Comparison of ENCODE assay signal across 15 cellular contexts in genomic region chr19:45713141-45713540, GRCh38. TPM values are rescaled to one million over a fixed set of nuclear protein-coding genes. Genes with fewer than 3 reads are reported as not detected.
DNase-seq lines count a peak whose midpoint lies in the region; ATAC-seq, FAIRE-seq and TF ChIP-seq lines count a peak whose summit lies in the region.
"Had no signal": no experiment of that assay in that cellular context is flagged by ENCODE, and none has a peak within 500 bp of the region (broad histone marks: within the 10 kb centered on the region; RNA-seq: fewer than 3 reads in every experiment).

No MANE protein-coding gene starts in this region.

- no peak overlapping the region for H3K9ac ChIP-seq in GM12878 (ENCODE audit: control insufficient read depth, insufficient read depth, low read length)
- H3K9ac ChIP-seq in neuronal stem cell (ENCODE audit: low read depth, low read length, poor library complexity), result no peak overlapping the region
- H3K9ac ChIP-seq: BLaER1 had no signal

- FAIRE-seq in GM12878 (lab: Jason Lieb, UNC), result no peak

- DNase-seq in left ventricle myocardium superior, result peak; percentile 31
- DNase-seq in right cardiac atrium, result no peak
- DNase-seq in GM12878 (ENCODE audit: low read depth, low spot score), result no peak
- DNase-seq in neuronal stem cell (ENCODE audit: low spot score), result no peak
- no peak for DNase-seq in G401 (ENCODE audit: low spot score)
- DNase-seq in HuH-7 (ENCODE audit: low spot score), result no peak
- DNase-seq: 8988T; AML-193; Caco-2; CD8-positive, alpha-beta memory T cell; DND-41; GF-D8; H9 had no signal

- H4K91ac ChIP-seq in neuronal stem cell (ENCODE audit: low read depth, low read length, poor library complexity), result no peak overlapping the region

- H3K4me2 ChIP-seq in GM12878 (ENCODE audit: control insufficient read depth, insufficient read depth) (no peak overlapping the region), neuronal stem cell (ENCODE audit: insufficient read depth, low read length, poor library complexity, severe bottlenecking) (no peak overlapping the region)
- H3K4me2 ChIP-seq: BLaER1, GM23338 had no signal

- no peak for ATAC-seq in left ventricle myocardium superior
- ATAC-seq in right cardiac atrium, result no peak
- no peak for ATAC-seq in GM12878
- ATAC-seq: GM23338 had no signal

- no peak overlapping the region for H2BK120ac ChIP-seq in neuronal stem cell (ENCODE audit: low read depth, low read length)

- no peak overlapping the region for H3K14ac ChIP-seq in neuronal stem cell (ENCODE audit: low read length)

- no peak overlapping the region for H2AK5ac ChIP-seq in neuronal stem cell (ENCODE audit: low read depth, low read length)

- BruUV-seq in GM12878 (replicated peaks; lab: Mats Ljungman, UMichigan), result no TSS peak

- H3K36me3 ChIP-seq in GM12878 (ENCODE audit: control insufficient read depth in 2 of 2, insufficient read depth in 2 of 2, low read length in 1 of 2), result peaks cover 8 to 19% of the 10 kb centered on the region in 2 experiments; a peak in 3 of 4 replicates
- peaks cover 15 to 44% of the 10 kb centered on the region in 2 donors for H3K36me3 ChIP-seq in neuronal stem cell (replicated peaks in 1 of 2; ENCODE audit: control insufficient read depth in 2 of 2, insufficient read depth in 2 of 2, low read length in 2 of 2)

- SMC1A ChIA-PET in GM12878 (lab: Charles Lee; ENCODE audit: uncharacterized antibody, unreplicated experiment), result no interaction called here

- peaks cover 61% of the 10 kb centered on the region for H3K79me2 ChIP-seq in GM12878 (ENCODE audit: control insufficient read depth, insufficient read depth, low read length)

- H2BK15ac ChIP-seq in neuronal stem cell (ENCODE audit: low read length), result no peak overlapping the region

- CTCF ChIA-PET in GM12878 (lab: Yijun Ruan, JAX), result interaction anchor here (1.1 kb wide), 1 partner anchor 19 kb away, joined by 4 read pairs; no protein-coding TSS in a partner anchor

- H3K79me1 ChIP-seq in neuronal stem cell (ENCODE audit: low read depth, low read length), result peaks cover 20% of the 10 kb centered on the region

- H4K8ac ChIP-seq in neuronal stem cell (ENCODE audit: low read depth, low read length), result no peak overlapping the region

- no peak overlapping the region for H3K18ac ChIP-seq in neuronal stem cell (ENCODE audit: low read length)

- H2AFZ ChIP-seq in GM12878 (ENCODE audit: control insufficient read depth, low read depth, low read length), result no peak overlapping the region
- H2AFZ ChIP-seq in neuronal stem cell (ENCODE audit: low read length), result no peak overlapping the region
- H2AFZ ChIP-seq: GM23338 had no signal

- TF ChIP-seq CTCF in GM12878 (IDR thresholded peaks at IDR 0.05 in 2 of 3, conservative IDR thresholded peaks at IDR 0.05 in 1 of 3; ENCODE audit: control insufficient read depth in 2 of 3, extremely low read depth in 1 of 3, insufficient read depth in 1 of 3, low read depth in 3 of 3, low read length in 3 of 3), result no peak

- in situ Hi-C loops in GM12878 (cut with MboI), result no loop called here
- in situ Hi-C loops in G401 (cut with HindIII; ENCODE audit: low sequenced_read_pairs), result no loop called here

- peaks cover 4% of the 10 kb centered on the region for H3K4me1 ChIP-seq in right cardiac atrium (ENCODE audit: control insufficient read depth, insufficient read depth, low read length)
- peaks cover 15% of the 10 kb centered on the region for H3K4me1 ChIP-seq in GM12878 (ENCODE audit: control insufficient read depth, insufficient read depth, low read length)
- peaks cover 7 to 13% of the 10 kb centered on the region in 2 donors for H3K4me1 ChIP-seq in neuronal stem cell (ENCODE audit: control insufficient read depth in 2 of 2, insufficient read depth in 1 of 2, low read depth in 1 of 2, low read length in 2 of 2)

- H3K4me3 ChIP-seq in right cardiac atrium (ENCODE audit: low read length) (no peak overlapping the region), GM12878 (no peak overlapping the region), neuronal stem cell (ENCODE audit: low read length in 2 of 2) (no peak overlapping the region)
- H3K4me3 ChIP-seq: BLaER1, GM23338 had no signal

- POLR2A ChIA-PET in GM12878 (lab: Charles Lee), result interaction anchor here (1.2 kb wide), 1 partner anchor 21 kb away, joined by 3 read pairs; the partner anchor contains the start of gene SNRPD2

- TF ChIP-seq EP300 in GM12878 (IDR thresholded peaks at IDR 0.05; ENCODE audit: borderline replicate concordance in 1 of 2, control insufficient read depth in 1 of 2, low read depth in 2 of 2, low read length in 2 of 2), result no peak

- H3K9me3 ChIP-seq in right cardiac atrium (ENCODE audit: control insufficient read depth, low read length) (no peaks in the 10 kb centered on the region), GM12878 (replicated peaks; ENCODE audit: control insufficient read depth, insufficient read depth, low read length) (no peaks in the 10 kb centered on the region), neuronal stem cell (replicated peaks in 1 of 2; ENCODE audit: control insufficient read depth in 2 of 2, insufficient read depth in 1 of 2, low read depth in 1 of 2, low read length in 2 of 2) (peaks cover 0 to 2% of the 10 kb centered on the region in 2 donors)
- H3K9me3 ChIP-seq: BLaER1, Caco-2 had no signal

- H3K23ac ChIP-seq in neuronal stem cell (ENCODE audit: low read depth, low read length, poor library complexity), result no peak overlapping the region

- no peak overlapping the region for H2BK12ac ChIP-seq in neuronal stem cell (ENCODE audit: low read length)

- peak; percentile 33; the same call in 1 of the 2 replicates for TF ChIP-seq POLR2A in GM12878 (IDR thresholded peaks at IDR 0.05; ENCODE audit: low read depth, low read length)

- H2BK5ac ChIP-seq in neuronal stem cell (ENCODE audit: low read length), result peak overlapping the region; percentile 44

- RAD21 ChIA-PET in GM12878 (lab: Charles Lee; ENCODE audit: unreplicated experiment), result no interaction called here

- no peak overlapping the region for H3K4ac ChIP-seq in neuronal stem cell (ENCODE audit: low read length)

- H4K20me1 ChIP-seq in GM12878 (ENCODE audit: control insufficient read depth, insufficient read depth), result no peaks in the 10 kb centered on the region

- intact Hi-C loops in left ventricle myocardium superior (cut with micrococcal nuclease) (no loop called here), right cardiac atrium (cut with DNase I) (loop anchor here in 1 of 4 donors (10.0 kb wide), 1 partner anchor 52 kb away; the partner anchor contains the start of gene SIX5), GM12878 (cut with micrococcal nuclease; ENCODE audit: unreplicated experiment) (no loop called here)

- H3K27me3 ChIP-seq in right cardiac atrium (ENCODE audit: control insufficient read depth, insufficient read depth) (no peaks in the 10 kb centered on the region), GM12878 (replicated peaks in 1 of 2; ENCODE audit: control insufficient read depth in 2 of 2, insufficient read depth in 2 of 2, low read length in 1 of 2) (no peaks in the 10 kb centered on the region), neuronal stem cell (ENCODE audit: control insufficient read depth in 3 of 3, insufficient read depth in 3 of 3, low read depth in 1 of 3, low read length in 3 of 3) (no peaks in the 10 kb centered on the region)
- H3K27me3 ChIP-seq: BLaER1 had no signal

- no peak for TF ChIP-seq RAD21 in GM12878 (IDR thresholded peaks at IDR 0.05; ENCODE audit: insufficient read depth, low read depth, low read length)

- 91% methylated on average over 15 of the region's 15 CpGs for WGBS in right cardiac atrium
- 97% methylated on average over 15 of the region's 15 CpGs for WGBS in GM12878 (ENCODE audit: insufficient coverage, insufficient replicate concordance, low lambda C conversion rate, missing lambda C conversion rate)
- no CpG with 5 or more reads among the region's 15 CpGs for WGBS in neuronal stem cell (ENCODE audit: extremely low coverage in 2 of 2, insufficient read length in 2 of 2, insufficient replicate concordance in 1 of 2), 2 donors

- no peak overlapping the region for H3K27ac ChIP-seq in right cardiac atrium (ENCODE audit: low read length)
- no peak overlapping the region for H3K27ac ChIP-seq in GM12878 (ENCODE audit: control insufficient read depth, insufficient read depth)
- no peak overlapping the region for H3K27ac ChIP-seq in neuronal stem cell (replicated peaks; ENCODE audit: low read length)
- H3K27ac ChIP-seq: BLaER1 had no signal

RNA-seq across cellular contexts. Expression of gene FBXO46, which starts 17.6 kb away (rescaled TPM):
- total RNA-seq in left ventricle myocardium superior, result 15.4 TPM
- 10 to 100 TPM; 11.4 to 13.2 (median 12.6) TPM for total RNA-seq in right cardiac atrium
- 9.4 TPM for polyA plus RNA-seq in right cardiac atrium
- total RNA-seq in GM12878 (2013; cell fraction: nucleolus; rRNA removed), result 42.3 and 45.5 TPM in 2 replicates
- total RNA-seq in GM12878 (2014; rRNA removed), result 23.6 and 26.4 TPM in 2 replicates
- total RNA-seq in GM12878 (2014; rRNA removed; fragmentation: Illumina TruSeq; extraction: Trizol), result 8.3 and 11.0 TPM in 2 replicates
- total RNA-seq in GM12878 (2021), result 50.4 and 61.5 TPM in 2 replicates
- polyA plus RNA-seq in GM12878 (2011; ENCODE audit: low read depth), result 8.0 TPM
- polyA plus RNA-seq in GM12878 (2011; rRNA removed), result 4.3 and 5.9 TPM in 2 replicates
- 10.1 and 12.8 TPM in 2 replicates for polyA plus RNA-seq in GM12878 (2011; cell fraction: cytosol; rRNA removed)
- 23.3 and 70.0 TPM in 2 replicates for polyA plus RNA-seq in GM12878 (2011; cell fraction: nucleus; rRNA removed)
- polyA plus RNA-seq in GM12878 (2012), result 20.2 and 20.5 TPM in 2 replicates
- 11.3 and 17.2 TPM in 2 replicates for polyA plus RNA-seq in GM12878 (2014; fragmentation: Illumina TruSeq; extraction: Trizol)
- polyA plus RNA-seq in GM12878 (2014; fragmentation: Nextera tagmentation; extraction: Ambion mirVana), result 1 to 10 TPM; 2.5 to 7.1 TPM
- 25.3 and 31.3 TPM in 2 replicates for polyA plus RNA-seq in GM12878 (2014; rRNA removed)
- polyA plus RNA-seq in GM12878 (2016; fragmentation: Nextera tagmentation; extraction: Ambion mirVana), result 10 to 100 TPM; 16.1 to 28.8 TPM
- 6.6 and 15.0 TPM in 2 replicates for polyA minus RNA-seq in GM12878 (2011; rRNA and poly(A)+ RNA removed)
- 9.8 and 11.3 TPM in 2 replicates for polyA minus RNA-seq in GM12878 (2011; cell fraction: cytosol; rRNA and poly(A)+ RNA removed)
- 5.2 and 19.3 TPM in 2 replicates for polyA minus RNA-seq in GM12878 (2011; cell fraction: nucleus; rRNA and poly(A)+ RNA removed)
- 16.9 TPM for polyA plus RNA-seq in neuronal stem cell (2013, experiment 1 of 2)
- polyA plus RNA-seq in neuronal stem cell (2013, experiment 2 of 2), result 17.4 TPM
- 15.1 and 29.5 TPM in 2 replicates for total RNA-seq in G401 (2014; rRNA removed; shearing (Covaris generic))

RNA-seq across cellular contexts. Expression of gene MEIOSIN, which starts 20.1 kb away (rescaled TPM):
- total RNA-seq in left ventricle myocardium superior, result not detected
- under 1 TPM; 0.15 to 0.76 (median 0.30) TPM for total RNA-seq in right cardiac atrium
- polyA plus RNA-seq in right cardiac atrium, result 0.41 TPM
- total RNA-seq in GM12878 (2013; cell fraction: nucleolus; rRNA removed), result not detected in 2 replicates
- 0.11 and 0.17 TPM in 2 replicates for total RNA-seq in GM12878 (2014; rRNA removed)
- total RNA-seq in GM12878 (2014; rRNA removed; fragmentation: Illumina TruSeq; extraction: Trizol), result not detected in 2 replicates
- not detected in 2 replicates for total RNA-seq in GM12878 (2021)
- not detected for polyA plus RNA-seq in GM12878 (2011; ENCODE audit: low read depth)
- 0.04 and 0.11 TPM in 2 replicates for polyA plus RNA-seq in GM12878 (2011; rRNA removed)
- polyA plus RNA-seq in GM12878 (2011; cell fraction: cytosol; rRNA removed), result 0.15 and 0.17 TPM in 2 replicates
- 0.15 and 0.16 TPM in 2 replicates for polyA plus RNA-seq in GM12878 (2011; cell fraction: nucleus; rRNA removed)
- polyA plus RNA-seq in GM12878 (2012), result 0.07 and 0.08 TPM in 2 replicates
- 0.06 TPM in 1 of 2 replicates, not detected in the other for polyA plus RNA-seq in GM12878 (2014; fragmentation: Illumina TruSeq; extraction: Trizol)
- not detected for polyA plus RNA-seq in GM12878 (2014; fragmentation: Nextera tagmentation; extraction: Ambion mirVana)
- 0.04 and 0.05 TPM in 2 replicates for polyA plus RNA-seq in GM12878 (2014; rRNA removed)
- under 1 TPM; 0.19 to 0.66 TPM for polyA plus RNA-seq in GM12878 (2016; fragmentation: Nextera tagmentation; extraction: Ambion mirVana)
- 0.10 and 0.15 TPM in 2 replicates for polyA minus RNA-seq in GM12878 (2011; rRNA and poly(A)+ RNA removed)
- polyA minus RNA-seq in GM12878 (2011; cell fraction: cytosol; rRNA and poly(A)+ RNA removed), result not detected in 2 replicates
- not detected in 2 replicates for polyA minus RNA-seq in GM12878 (2011; cell fraction: nucleus; rRNA and poly(A)+ RNA removed)
- 0.01 TPM for polyA plus RNA-seq in neuronal stem cell (2013, experiment 1 of 2)
- polyA plus RNA-seq in neuronal stem cell (2013, experiment 2 of 2), result 0.03 TPM
- not detected in 2 replicates for total RNA-seq in G401 (2014; rRNA removed; shearing (Covaris generic))
- total RNA-seq: Caco-2; CD8-positive, alpha-beta memory T cell; H9 had no signal
- polyA plus RNA-seq: CD8-positive, alpha-beta memory T cell had no signal

RNA-seq across cellular contexts. Expression of gene QPCTL, which starts 20.7 kb away (rescaled TPM):
- total RNA-seq in left ventricle myocardium superior (1.2 TPM), right cardiac atrium (1 to 10 TPM; 2.5 to 3.3 (median 3.1) TPM), GM12878 (2014; rRNA removed) (17.5 and 19.4 TPM in 2 replicates), GM12878 (2014; rRNA removed; fragmentation: Illumina TruSeq; extraction: Trizol) (6.9 and 7.6 TPM in 2 replicates), GM12878 (2021) (22.6 and 23.9 TPM in 2 replicates)
- polyA plus RNA-seq in right cardiac atrium (2.7 TPM), GM12878 (2011; rRNA removed) (6.1 and 11.3 TPM in 2 replicates), GM12878 (2014; fragmentation: Illumina TruSeq; extraction: Trizol) (7.4 and 9.0 TPM in 2 replicates), GM12878 (2014; fragmentation: Nextera tagmentation; extraction: Ambion mirVana) (1 to 10 TPM; 1.1 to 1.7 TPM), GM12878 (2014; rRNA removed) (21.0 and 24.1 TPM in 2 replicates), GM12878 (2016; fragmentation: Nextera tagmentation; extraction: Ambion mirVana) (10 to 100 TPM; 11.1 to 12.6 TPM)
- total RNA-seq in GM12878 (2013; cell fraction: nucleolus; rRNA removed), result 10.1 and 11.3 TPM in 2 replicates
- polyA plus RNA-seq in GM12878 (2011; ENCODE audit: low read depth), result 8.6 TPM
- polyA plus RNA-seq in GM12878 (2011; cell fraction: cytosol; rRNA removed), result 21.2 and 21.3 TPM in 2 replicates
- polyA plus RNA-seq in GM12878 (2011; cell fraction: nucleus; rRNA removed), result 61.2 and 61.4 TPM in 2 replicates
- polyA plus RNA-seq in GM12878 (2012), result 13.0 and 16.8 TPM in 2 replicates
- 9.5 and 15.0 TPM in 2 replicates for polyA minus RNA-seq in GM12878 (2011; rRNA and poly(A)+ RNA removed)
- polyA minus RNA-seq in GM12878 (2011; cell fraction: cytosol; rRNA and poly(A)+ RNA removed), result 6.7 and 7.9 TPM in 2 replicates
- 9.9 and 10.3 TPM in 2 replicates for polyA minus RNA-seq in GM12878 (2011; cell fraction: nucleus; rRNA and poly(A)+ RNA removed)
- 9.8 TPM for polyA plus RNA-seq in neuronal stem cell (2013, experiment 1 of 2)
- 10.3 TPM for polyA plus RNA-seq in neuronal stem cell (2013, experiment 2 of 2)
- total RNA-seq in G401 (2014; rRNA removed; shearing (Covaris generic)), result 28.5 and 32.9 TPM in 2 replicates

RNA-seq across cellular contexts. Expression of gene SNRPD2, which starts 21.4 kb away (rescaled TPM):
- 233 TPM for total RNA-seq in left ventricle myocardium superior
- 100 to 1,000 TPM; 246 to 297 (median 285) TPM for total RNA-seq in right cardiac atrium
- 281 TPM for polyA plus RNA-seq in right cardiac atrium
- 19.1 and 20.3 TPM in 2 replicates for total RNA-seq in GM12878 (2013; cell fraction: nucleolus; rRNA removed)
- 600 and 677 TPM in 2 replicates for total RNA-seq in GM12878 (2014; rRNA removed)
- total RNA-seq in GM12878 (2014; rRNA removed; fragmentation: Illumina TruSeq; extraction: Trizol), result 526 and 536 TPM in 2 replicates
- 806 and 844 TPM in 2 replicates for total RNA-seq in GM12878 (2021)
- 1,217 TPM for polyA plus RNA-seq in GM12878 (2011; ENCODE audit: low read depth)
- 939 and 1,096 TPM in 2 replicates for polyA plus RNA-seq in GM12878 (2011; rRNA removed)
- polyA plus RNA-seq in GM12878 (2011; cell fraction: cytosol; rRNA removed), result 658 and 666 TPM in 2 replicates
- 281 and 330 TPM in 2 replicates for polyA plus RNA-seq in GM12878 (2011; cell fraction: nucleus; rRNA removed)
- polyA plus RNA-seq in GM12878 (2012), result 408 and 604 TPM in 2 replicates
- polyA plus RNA-seq in GM12878 (2014; fragmentation: Illumina TruSeq; extraction: Trizol), result 529 and 569 TPM in 2 replicates
- polyA plus RNA-seq in GM12878 (2014; fragmentation: Nextera tagmentation; extraction: Ambion mirVana), result 1,000 to 10,000 TPM; 3,237 to 3,621 TPM
- 736 and 920 TPM in 2 replicates for polyA plus RNA-seq in GM12878 (2014; rRNA removed)
- 1,000 to 10,000 TPM; 1,262 to 1,451 TPM for polyA plus RNA-seq in GM12878 (2016; fragmentation: Nextera tagmentation; extraction: Ambion mirVana)
- 108 and 145 TPM in 2 replicates for polyA minus RNA-seq in GM12878 (2011; rRNA and poly(A)+ RNA removed)
- 68.6 and 75.2 TPM in 2 replicates for polyA minus RNA-seq in GM12878 (2011; cell fraction: cytosol; rRNA and poly(A)+ RNA removed)
- polyA minus RNA-seq in GM12878 (2011; cell fraction: nucleus; rRNA and poly(A)+ RNA removed), result 41.1 and 50.2 TPM in 2 replicates
- 2,162 TPM for polyA plus RNA-seq in neuronal stem cell (2013, experiment 1 of 2)
- polyA plus RNA-seq in neuronal stem cell (2013, experiment 2 of 2), result 2,125 TPM
- 394 and 514 TPM in 2 replicates for total RNA-seq in G401 (2014; rRNA removed; shearing (Covaris generic))

RNA-seq across cellular contexts. Expression of gene GIPR, which starts 45.1 kb away (rescaled TPM):
- total RNA-seq in left ventricle myocardium superior, result 4.1 TPM
- total RNA-seq in right cardiac atrium, result 10 to 100 TPM in 3 of 4 donors, 1 to 10 TPM in 1; 8.5 to 16.7 (median 12.5) TPM
- polyA plus RNA-seq in right cardiac atrium, result 8.7 TPM
- 85.9 and 95.2 TPM in 2 replicates for total RNA-seq in GM12878 (2013; cell fraction: nucleolus; rRNA removed)
- total RNA-seq in GM12878 (2014; rRNA removed), result 14.5 and 17.8 TPM in 2 replicates
- total RNA-seq in GM12878 (2014; rRNA removed; fragmentation: Illumina TruSeq; extraction: Trizol), result 17.9 and 18.0 TPM in 2 replicates
- total RNA-seq in GM12878 (2021), result 22.1 and 25.6 TPM in 2 replicates
- 19.2 TPM for polyA plus RNA-seq in GM12878 (2011; ENCODE audit: low read depth)
- polyA plus RNA-seq in GM12878 (2011; rRNA removed), result 12.3 and 13.8 TPM in 2 replicates
- 9.7 and 14.7 TPM in 2 replicates for polyA plus RNA-seq in GM12878 (2011; cell fraction: cytosol; rRNA removed)
- polyA plus RNA-seq in GM12878 (2011; cell fraction: nucleus; rRNA removed), result 121 and 135 TPM in 2 replicates
- polyA plus RNA-seq in GM12878 (2012), result 31.5 and 53.5 TPM in 2 replicates
- polyA plus RNA-seq in GM12878 (2014; fragmentation: Illumina TruSeq; extraction: Trizol), result 10.5 and 13.6 TPM in 2 replicates
- 1 to 10 TPM; 1.7 TPM for polyA plus RNA-seq in GM12878 (2014; fragmentation: Nextera tagmentation; extraction: Ambion mirVana)
- polyA plus RNA-seq in GM12878 (2014; rRNA removed), result 26.3 and 27.1 TPM in 2 replicates
- 1 to 10 TPM; 4.2 to 5.4 TPM for polyA plus RNA-seq in GM12878 (2016; fragmentation: Nextera tagmentation; extraction: Ambion mirVana)
- polyA minus RNA-seq in GM12878 (2011; rRNA and poly(A)+ RNA removed), result 19.0 and 34.2 TPM in 2 replicates
- polyA minus RNA-seq in GM12878 (2011; cell fraction: cytosol; rRNA and poly(A)+ RNA removed), result 7.2 and 8.6 TPM in 2 replicates
- polyA minus RNA-seq in GM12878 (2011; cell fraction: nucleus; rRNA and poly(A)+ RNA removed), result 47.6 and 63.2 TPM in 2 replicates
- 0.17 TPM for polyA plus RNA-seq in neuronal stem cell (2013, experiment 1 of 2)
- 0.03 TPM for polyA plus RNA-seq in neuronal stem cell (2013, experiment 2 of 2)
- total RNA-seq in G401 (2014; rRNA removed; shearing (Covaris generic)), result 4.2 and 8.0 TPM in 2 replicates
